8 cellular contexts compared by ENCODE assay signal in the genomic region with DNA sequence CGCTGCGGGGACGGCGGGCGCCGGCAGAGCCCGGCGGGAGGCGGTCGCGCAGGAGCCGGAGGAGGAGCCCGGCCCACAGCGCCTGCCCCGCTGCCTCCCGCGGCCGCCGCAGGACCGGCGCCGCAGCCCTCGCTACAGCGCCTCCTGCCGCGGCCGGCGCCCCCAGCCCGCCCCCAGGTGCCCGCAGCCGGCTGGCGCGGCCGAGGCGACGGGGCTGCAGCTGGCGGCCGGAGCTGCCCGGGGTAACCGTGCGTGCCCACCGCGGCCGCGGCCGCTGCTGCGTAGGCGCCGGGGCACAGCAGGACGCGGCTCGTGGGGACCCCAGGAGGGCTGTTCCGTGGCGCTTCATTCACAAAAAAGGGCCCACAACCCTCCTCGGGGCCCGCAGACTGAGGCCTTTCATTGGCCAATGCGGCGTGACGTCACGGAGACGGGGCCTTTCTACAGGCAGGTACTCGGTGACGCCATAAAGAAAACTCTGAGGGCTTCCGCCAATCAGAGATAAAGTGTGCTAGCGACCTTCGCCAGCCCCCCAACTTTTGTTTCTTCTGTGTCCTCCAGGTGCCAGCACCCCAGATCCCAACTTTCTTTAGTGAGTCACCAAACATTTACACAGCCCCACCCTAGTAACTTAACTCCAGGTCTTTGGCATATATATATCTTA. TPM values are rescaled to one million over a fixed set of nuclear protein-coding genes. Genes with fewer than 3 reads are reported as not detected.
A peak's percentile ranks its signal among the peaks of the same experiment; 100 is the strongest.
DNase-seq lines count a peak whose midpoint lies in the region; ATAC-seq, FAIRE-seq and TF ChIP-seq lines count a peak whose summit lies in the region.

Gene CDC14B, minus strand, starts transcription at position 353 of the 664 bp plus-strand sequence. CDS start 465 bp downstream, outside the sequence.

- peaks cover 23% of the 10 kb centered on the region for H3F3A ChIP-seq in PC-9 (ENCODE audit: insufficient read depth, low read depth)

- H3K4me1 ChIP-seq in PC-9 (replicated peaks; ENCODE audit: insufficient read depth): peaks cover 36% of the 10 kb centered on the region
- peaks cover 7 to 27% (median 8%) of the 10 kb centered on the region in 3 donors for H3K4me1 ChIP-seq in esophagus squamous epithelium
- H3K4me1 ChIP-seq in mucosa of rectum (ENCODE audit: control insufficient read depth in 2 of 2, insufficient read depth in 2 of 2, low read length in 2 of 2): peaks cover 0 to 4% of the 10 kb centered on the region in 2 donors

- H3K27ac ChIP-seq in PC-9: peak within 1 kb of the TSS; percentile 67
- H3K27ac ChIP-seq in esophagus squamous epithelium: peak within 1 kb of the TSS; percentile 80 to 87 (median 84)
- H3K27ac ChIP-seq in mucosa of rectum (ENCODE audit: low read depth in 2 of 2, low read length in 2 of 2): peak within 1 kb of the TSS; percentile 48 to 56

- no peak for TF ChIP-seq CTCF in PC-9 (conservative IDR thresholded peaks at IDR 0.05)
- peak in 3 of 6 experiments; percentile 12 to 27 (median 16) for TF ChIP-seq CTCF in esophagus squamous epithelium (IDR thresholded peaks at IDR 0.05)

- POLR2A ChIA-PET in PC-9 (lab: Charles Lee; ENCODE audit: unreplicated experiment): interaction anchor here (0.6 kb wide), 2 partner anchors 24 to 200 kb away, joined by 3 to 5 read pairs; no protein-coding TSS in a partner anchor

- TF ChIP-seq POLR2A in esophagus squamous epithelium (IDR thresholded peaks at IDR 0.05): peak in 1 of 4 donors; percentile 35
- TF ChIP-seq POLR2A in GM18505 (IDR thresholded peaks at IDR 0.05; ENCODE audit: borderline replicate concordance, extremely low read depth, insufficient read depth, insufficient read length): no peak

- peak within 1 kb of the TSS; percentile 93 for H2AFZ ChIP-seq in PC-9

- no peak for ATAC-seq in GM18505 (IDR thresholded peaks at IDR 0.05; ENCODE audit: unreplicated experiment)

- no peaks in the 10 kb centered on the region for H3K9me3 ChIP-seq in PC-9 (ENCODE audit: insufficient read depth, low read depth)
- H3K9me3 ChIP-seq in esophagus squamous epithelium: no peaks in the 10 kb centered on the region
- no peaks in the 10 kb centered on the region for H3K9me3 ChIP-seq in mucosa of rectum (ENCODE audit: control insufficient read depth in 2 of 2, low read length in 2 of 2)

- intact Hi-C loops in PC-9 (cut with micrococcal nuclease; ENCODE audit: unreplicated experiment) (loop anchor here (1.0 to 10.0 kb wide), 4 partner anchors 53 to 1115 kb away; partner anchors contain the start of gene ZNF367), esophagus squamous epithelium (cut with DNase I) (no loop called here)

- peak; percentile 83 for FAIRE-seq in G401.6 (lab: Jason Lieb, UNC)

- no TSS peak for BruUV-seq in PC-9 (replicated peaks; lab: Mats Ljungman, UMichigan)

- H3K27me3 ChIP-seq in PC-9 (ENCODE audit: insufficient read depth, low read depth): no peaks in the 10 kb centered on the region
- peaks cover 0 to 11% (median 0%) of the 10 kb centered on the region in 4 donors for H3K27me3 ChIP-seq in esophagus squamous epithelium
- H3K27me3 ChIP-seq in mucosa of rectum (ENCODE audit: control insufficient read depth in 2 of 2, insufficient read depth in 2 of 2, low read length in 2 of 2): no peaks in the 10 kb centered on the region

- DNase-seq in HS-5 (ENCODE audit: low read depth) (peak; percentile 71), PC-9 (peak; percentile 96 to 98), activated T-helper 1 cell treated with Interleukin-2 at 50 U/mL for 16 hours (ENCODE audit: low read depth) (peak; percentile 31), esophagus squamous epithelium (lab: John Stamatoyannopoulos, UW) (no peak)
- DNase-seq in stimulated activated CD8-positive, alpha-beta memory T cell treated with anti-CD3 and anti-CD28 coated beads, Interleukin-2, amount 100 ng/mL, for 48 hours (ENCODE audit: low read depth in 2 of 2): peak; percentile 48 to 67

- H3K4me3 ChIP-seq in PC-9 (peak within 1 kb of the TSS; percentile 88), esophagus squamous epithelium (peak within 1 kb of the TSS; percentile 54 to 89 (median 82)), mucosa of rectum (ENCODE audit: low read length in 2 of 2) (peak within 1 kb of the TSS; percentile 75 to 76)

- H3K36me3 ChIP-seq in PC-9 (ENCODE audit: low read depth): 0 out of 2 replicates have a peak, but pooled peaks cover 3% of the 10 kb centered on the region
- H3K36me3 ChIP-seq in esophagus squamous epithelium: no peaks in the 10 kb centered on the region
- H3K36me3 ChIP-seq in mucosa of rectum (ENCODE audit: control insufficient read depth in 2 of 2, insufficient read depth in 2 of 2, low read length in 2 of 2): no peaks in the 10 kb centered on the region

- peak within 1 kb of the TSS; percentile 95 for H3K4me2 ChIP-seq in PC-9

- H3K9me2 ChIP-seq in PC-9 (ENCODE audit: insufficient read depth): no peaks in the 10 kb centered on the region; the same call in 1 of the 2 replicates

- H3K9ac ChIP-seq in mucosa of rectum (ENCODE audit: low read depth in 1 of 2, low read length in 2 of 2): peak within 1 kb of the TSS; percentile 47 to 61

- 5 to 15% methylated on average over 10 to 11 of the region's 66 CpGs for WGBS in esophagus squamous epithelium, 2 donors

- CTCF ChIA-PET in PC-9 (lab: Charles Lee): interaction anchor here (0.9 kb wide), 1 partner anchor 36 kb away, joined by 4 read pairs; no protein-coding TSS in a partner anchor

- peaks cover 40% of the 10 kb centered on the region for H3K79me2 ChIP-seq in PC-9 (ENCODE audit: low read depth)

- peaks cover 10% of the 10 kb centered on the region for H4K20me1 ChIP-seq in PC-9 (ENCODE audit: insufficient read depth)

RNA-seq across cellular contexts. Expression of gene CDC14B, which starts in this region (rescaled TPM):
- 43.3 and 47.2 TPM in 2 replicates for total RNA-seq in PC-9 (2021)
- total RNA-seq in esophagus squamous epithelium: 10 to 100 TPM in 2 of 4 donors, 1 to 10 TPM in 2; 2.7 to 14.8 (median 9.1) TPM
